ENCODE assay signal across 11 cellular contexts in genomic region chr1:23597635-23598388, GRCh38. TPM values are rescaled to one million over a fixed set of nuclear protein-coding genes. Genes with fewer than 3 reads are reported as not detected.
DNase-seq lines count a peak whose midpoint lies in the region; TF ChIP-seq lines count a peak whose summit lies in the region.
"Had no signal": no experiment of that assay in that cellular context is flagged by ENCODE, and none has a peak within 500 bp of the region (broad histone marks: within the 10 kb centered on the region; RNA-seq: fewer than 3 reads in every experiment).

No MANE protein-coding gene starts in this region.

- H3K9me3 ChIP-seq in cardiac muscle cell (ENCODE audit: low read depth), result no peaks in the 10 kb centered on the region
- H3K9me3 ChIP-seq in ectodermal cell (ENCODE audit: control insufficient read depth, low read length), result no peaks in the 10 kb centered on the region
- H3K9me3 ChIP-seq in thymus (ENCODE audit: control insufficient read depth), result no peaks in the 10 kb centered on the region
- H3K9me3 ChIP-seq in ovary, result no peaks in the 10 kb centered on the region

- peak overlapping the region; percentile 67 for H3K27ac ChIP-seq in cardiac muscle cell
- H3K27ac ChIP-seq in ectodermal cell (ENCODE audit: insufficient read depth, low read depth, low read length, poor library complexity, severe bottlenecking), result peak overlapping the region; percentile 82
- H3K27ac ChIP-seq in thymus (ENCODE audit: low read depth), result peak overlapping the region; percentile 94
- H3K27ac ChIP-seq in coronary artery, result no peak overlapping the region
- no peak overlapping the region for H3K27ac ChIP-seq in ovary

- H3K27me3 ChIP-seq in cardiac muscle cell, result no peaks in the 10 kb centered on the region
- no peaks in the 10 kb centered on the region for H3K27me3 ChIP-seq in ectodermal cell (ENCODE audit: control insufficient read depth, insufficient read depth, low read length, poor library complexity, severe bottlenecking)
- H3K27me3 ChIP-seq in thymus (ENCODE audit: control insufficient read depth, insufficient read depth), result no peaks in the 10 kb centered on the region
- H3K27me3 ChIP-seq in ovary, result no peaks in the 10 kb centered on the region

- TF ChIP-seq CTCF in cardiac muscle cell (IDR thresholded peaks at IDR 0.05; ENCODE audit: low read depth, low read length) (no peak), coronary artery (IDR thresholded peaks at IDR 0.05) (no peak), ovary (IDR thresholded peaks at IDR 0.05) (no peak)

- TF ChIP-seq POLR2A in ovary (IDR thresholded peaks at IDR 0.05), result no peak

- intact Hi-C loops in cardiac septum (cut with DNase I) (no loop called here), ovary (cut with DNase I) (no loop called here)

- DNase-seq in cardiac muscle cell (ENCODE audit: low read depth in 1 of 2, low spot score in 1 of 2) (no peak), cardiac septum (ENCODE audit: low spot score) (no peak), NCI-H69 (lab: John Stamatoyannopoulos, UW) (peak; percentile 92), coronary artery (ENCODE audit: low spot score) (no peak), ovary (no peak)
- no peak for DNase-seq in stimulated activated CD4-positive, alpha-beta T cell treated with anti-CD3 and anti-CD28 coated beads, Interleukin-4, amount 100 ng/mL, for 1 hour
- DNase-seq: activated effector memory CD4-positive, alpha-beta T cell treated with anti-CD3 and anti-CD28 coated beads, Interleukin-2, amount 50 U/mL, for 16 hours; Calu3; GOT3 had no signal

- H3K4me1 ChIP-seq in cardiac muscle cell (ENCODE audit: low read depth), result peaks cover 19% of the 10 kb centered on the region
- peaks cover 46% of the 10 kb centered on the region for H3K4me1 ChIP-seq in ectodermal cell (ENCODE audit: control insufficient read depth, insufficient read depth, low read length)
- H3K4me1 ChIP-seq in thymus (ENCODE audit: control insufficient read depth, insufficient read depth, low read length), result peaks cover 80% of the 10 kb centered on the region
- H3K4me1 ChIP-seq in ovary (ENCODE audit: insufficient read depth), result no peaks in the 10 kb centered on the region

- 14 to 16% methylated on average over 4 of the region's 4 CpGs for WGBS in ectodermal cell, 2 experiments
- WGBS in thymus, result 53% methylated on average over 4 of the region's 4 CpGs
- WGBS in ovary, 3 donors, result 47 to 54% (median 52%) methylated on average over 4 of the region's 4 CpGs

- no peak overlapping the region for H3K4me3 ChIP-seq in cardiac muscle cell
- no peak overlapping the region for H3K4me3 ChIP-seq in ectodermal cell (ENCODE audit: insufficient read depth, low read depth, low read length)
- no peak overlapping the region for H3K4me3 ChIP-seq in thymus (ENCODE audit: low read length)
- H3K4me3 ChIP-seq in coronary artery, result no peak overlapping the region
- no peak overlapping the region for H3K4me3 ChIP-seq in ovary

- H3K36me3 ChIP-seq in cardiac muscle cell (no peaks in the 10 kb centered on the region), ectodermal cell (ENCODE audit: control insufficient read depth, insufficient read depth, low read length) (no peaks in the 10 kb centered on the region), thymus (ENCODE audit: control insufficient read depth, insufficient read depth) (no peaks in the 10 kb centered on the region), ovary (no peaks in the 10 kb centered on the region)

- TF ChIP-seq EP300 in ovary (IDR thresholded peaks at IDR 0.05), result no peak

RNA-seq across cellular contexts. Expression of gene ID3, which starts 38.5 kb away (rescaled TPM):
- 698 and 784 TPM in 2 replicates for total RNA-seq in cardiac muscle cell
- polyA plus RNA-seq in cardiac muscle cell, result 703 and 1,027 TPM in 2 replicates
- 126 TPM for total RNA-seq in cardiac septum
- polyA plus RNA-seq in ectodermal cell (2013, experiment 1 of 4), result 294 TPM
- polyA plus RNA-seq in ectodermal cell (2013, experiment 2 of 4), result 317 TPM
- polyA plus RNA-seq in ectodermal cell (2013, experiment 3 of 4), result 408 TPM
- polyA plus RNA-seq in ectodermal cell (2013, experiment 4 of 4), result 442 TPM
- polyA plus RNA-seq in thymus, result 131 TPM
- 100 to 1,000 TPM in 4 of 7 donors, 10 to 100 TPM in 3; 44.1 to 274 (median 143) TPM for total RNA-seq in ovary
- polyA plus RNA-seq in ovary, result 100 to 1,000 TPM in 1 of 2 donors, 10 to 100 TPM in 1; 37.9 to 257 TPM

Comparison
In these comparisons a context has a peak if more than half of its experiments do, and no peak if none do; other contexts are left out.
1. H3K27ac ChIP-seq: peak in cardiac muscle cell (single experiment), ectodermal cell (single experiment) and thymus (single experiment); none in coronary artery (0 of 2) and ovary (0 of 2).